1 cellular context compared by ENCODE assay signal in the genomic region with DNA sequence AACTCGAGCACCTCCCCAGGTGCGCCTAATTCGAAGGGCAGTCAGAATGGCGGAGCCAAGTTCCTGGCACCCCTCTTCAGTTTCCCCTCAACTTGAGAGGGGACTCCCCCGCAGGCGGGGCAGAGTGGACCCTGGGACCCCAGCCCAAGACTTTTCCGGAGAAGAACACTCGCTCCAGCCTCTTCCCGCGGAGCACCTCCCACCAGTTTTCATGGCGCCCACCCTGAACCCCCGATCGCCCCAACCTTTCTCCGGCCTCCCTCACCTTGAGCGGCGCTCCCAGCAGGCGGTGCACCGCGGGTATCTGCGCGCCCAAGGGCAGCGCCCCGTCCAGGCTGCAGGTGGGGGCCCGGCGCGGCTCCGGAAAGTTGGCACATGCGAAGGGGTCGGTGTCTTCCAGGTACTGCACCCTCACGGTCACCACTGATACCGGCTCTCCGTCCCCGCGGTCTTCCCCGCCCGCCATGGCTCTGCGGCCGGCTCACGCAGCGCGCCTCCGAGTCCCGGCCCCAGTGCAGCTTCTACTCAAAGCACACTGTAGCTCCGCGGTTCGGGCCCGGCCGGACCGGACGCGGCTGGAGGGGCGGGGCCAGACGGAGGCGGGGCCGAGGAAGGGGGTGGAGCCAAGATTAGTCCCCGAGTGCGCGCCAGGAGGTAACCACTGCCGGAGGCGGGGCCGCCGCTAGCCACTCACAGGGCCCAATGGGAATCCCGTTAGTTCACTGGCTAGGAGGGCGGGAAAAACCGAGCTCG.
TF ChIP-seq lines count a peak whose summit lies in the region.

Gene FHOD1, minus strand, starts transcription at position 537 of the 753 bp plus-strand sequence. Its CDS starts 71 bp downstream, at position 466.

TF ChIP-seq in HepG2, 621 proteins besides CTCF, POLR2A, EP300 and RAD21 (continued from another document and continues in another):
- TF ChIP-seq TIGD3 (CRISPR knock-in tag; IDR thresholded peaks at IDR 0.05; ENCODE audit: borderline replicate concordance) (no peak), ESRRA (CRISPR knock-in tag; IDR thresholded peaks at IDR 0.05; ENCODE audit: low read depth) (0 out of 2 replicates have a peak, but pooled peaks have one; percentile 25), U2AF2 (IDR thresholded peaks at IDR 0.05; ENCODE audit: low read depth, low read length) (no peak), ZNF503 (CRISPR knock-in tag; IDR thresholded peaks at IDR 0.05) (no peak), YY1 (IDR thresholded peaks at IDR 0.05; ENCODE audit: insufficient read depth, insufficient replicate concordance, low read depth, low read length) (peak; percentile 40), SKIL (CRISPR knock-in tag; IDR thresholded peaks at IDR 0.05; ENCODE audit: borderline replicate concordance) (peak; percentile 52; the same call in 1 of the 2 replicates), ZNF280D (CRISPR knock-in tag; IDR thresholded peaks at IDR 0.05) (0 out of 2 replicates have a peak, but pooled peaks have one; percentile 34), USF2 (IDR thresholded peaks at IDR 0.05; ENCODE audit: low read depth, low read length) (no peak), USF2 (CRISPR knock-in tag; IDR thresholded peaks at IDR 0.05; ENCODE audit: borderline replicate concordance) (peak; percentile 42; the same call in 1 of the 2 replicates), ZNF784 (CRISPR knock-in tag; IDR thresholded peaks at IDR 0.05; ENCODE audit: borderline replicate concordance) (peak; percentile 14), ELK4 (CRISPR knock-in tag; IDR thresholded peaks at IDR 0.05; ENCODE audit: borderline replicate concordance) (no peak), CEBPB (IDR thresholded peaks at IDR 0.05; ENCODE audit: borderline replicate concordance, low read depth, low read length) (no peak), NFE2L1 (CRISPR knock-in tag; IDR thresholded peaks at IDR 0.05; ENCODE audit: borderline replicate concordance) (no peak), ZNF746 (CRISPR knock-in tag; IDR thresholded peaks at IDR 0.05) (peak; percentile 33; the same call in 1 of the 2 replicates), ZNF878 (CRISPR knock-in tag; IDR thresholded peaks at IDR 0.05) (no peak), NR2F1 (CRISPR knock-in tag; IDR thresholded peaks at IDR 0.05) (no peak), IRF9 (CRISPR knock-in tag; IDR thresholded peaks at IDR 0.05; ENCODE audit: borderline replicate concordance) (no peak), DBP (CRISPR knock-in tag; IDR thresholded peaks at IDR 0.05; ENCODE audit: not compliant biosample characterization) (no peak), ZNF235 (CRISPR knock-in tag; IDR thresholded peaks at IDR 0.05; ENCODE audit: borderline replicate concordance) (no peak), MAX (IDR thresholded peaks at IDR 0.05) (peak; percentile 89; the same call in 1 of the 2 replicates)
- TF ChIP-seq, protein P1, sequence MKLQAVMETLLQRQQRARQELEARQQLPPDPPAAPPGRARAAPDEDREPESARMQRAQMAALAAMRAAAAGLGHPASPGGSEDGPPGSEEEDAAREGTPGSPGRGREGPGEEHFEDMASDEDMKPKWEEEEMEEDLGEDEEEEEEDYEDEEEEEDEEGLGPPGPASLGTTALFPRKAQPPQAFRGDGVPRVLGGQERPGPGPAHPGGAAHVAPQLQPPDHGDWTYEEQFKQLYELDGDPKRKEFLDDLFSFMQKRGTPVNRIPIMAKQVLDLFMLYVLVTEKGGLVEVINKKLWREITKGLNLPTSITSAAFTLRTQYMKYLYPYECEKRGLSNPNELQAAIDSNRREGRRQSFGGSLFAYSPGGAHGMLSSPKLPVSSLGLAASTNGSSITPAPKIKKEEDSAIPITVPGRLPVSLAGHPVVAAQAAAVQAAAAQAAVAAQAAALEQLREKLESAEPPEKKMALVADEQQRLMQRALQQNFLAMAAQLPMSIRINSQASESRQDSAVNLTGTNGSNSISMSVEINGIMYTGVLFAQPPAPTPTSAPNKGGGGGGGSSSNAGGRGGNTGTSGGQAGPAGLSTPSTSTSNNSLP (IDR thresholded peaks at IDR 0.05; ENCODE audit: low read depth, low read length): no peak
- TF ChIP-seq, protein P2, sequence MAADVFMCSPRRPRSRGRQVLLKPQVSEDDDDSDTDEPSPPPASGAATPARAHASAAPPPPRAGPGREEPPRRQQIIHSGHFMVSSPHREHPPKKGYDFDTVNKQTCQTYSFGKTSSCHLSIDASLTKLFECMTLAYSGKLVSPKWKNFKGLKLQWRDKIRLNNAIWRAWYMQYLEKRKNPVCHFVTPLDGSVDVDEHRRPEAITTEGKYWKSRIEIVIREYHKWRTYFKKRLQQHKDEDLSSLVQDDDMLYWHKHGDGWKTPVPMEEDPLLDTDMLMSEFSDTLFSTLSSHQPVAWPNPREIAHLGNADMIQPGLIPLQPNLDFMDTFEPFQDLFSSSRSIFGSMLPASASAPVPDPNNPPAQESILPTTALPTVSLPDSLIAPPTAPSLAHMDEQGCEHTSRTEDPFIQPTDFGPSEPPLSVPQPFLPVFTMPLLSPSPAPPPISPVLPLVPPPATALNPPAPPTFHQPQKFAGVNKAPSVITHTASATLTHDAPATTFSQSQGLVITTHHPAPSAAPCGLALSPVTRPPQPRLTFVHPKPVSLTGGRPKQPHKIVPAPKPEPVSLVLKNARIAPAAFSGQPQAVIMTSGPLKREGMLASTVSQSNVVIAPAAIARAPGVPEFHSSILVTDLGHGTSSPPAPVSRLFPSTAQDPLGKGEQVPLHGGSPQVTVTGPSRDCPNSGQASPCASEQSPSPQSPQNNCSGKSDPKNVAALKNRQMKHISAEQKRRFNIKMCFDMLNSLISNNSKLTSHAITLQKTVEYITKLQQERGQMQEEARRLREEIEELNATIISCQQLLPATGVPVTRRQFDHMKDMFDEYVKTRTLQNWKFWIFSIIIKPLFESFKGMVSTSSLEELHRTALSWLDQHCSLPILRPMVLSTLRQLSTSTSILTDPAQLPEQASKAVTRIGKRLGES (CRISPR knock-in tag; IDR thresholded peaks at IDR 0.05; ENCODE audit: borderline replicate concordance): no peak
